ENCODE assay signal across 8 cellular contexts in the genomic region with DNA sequence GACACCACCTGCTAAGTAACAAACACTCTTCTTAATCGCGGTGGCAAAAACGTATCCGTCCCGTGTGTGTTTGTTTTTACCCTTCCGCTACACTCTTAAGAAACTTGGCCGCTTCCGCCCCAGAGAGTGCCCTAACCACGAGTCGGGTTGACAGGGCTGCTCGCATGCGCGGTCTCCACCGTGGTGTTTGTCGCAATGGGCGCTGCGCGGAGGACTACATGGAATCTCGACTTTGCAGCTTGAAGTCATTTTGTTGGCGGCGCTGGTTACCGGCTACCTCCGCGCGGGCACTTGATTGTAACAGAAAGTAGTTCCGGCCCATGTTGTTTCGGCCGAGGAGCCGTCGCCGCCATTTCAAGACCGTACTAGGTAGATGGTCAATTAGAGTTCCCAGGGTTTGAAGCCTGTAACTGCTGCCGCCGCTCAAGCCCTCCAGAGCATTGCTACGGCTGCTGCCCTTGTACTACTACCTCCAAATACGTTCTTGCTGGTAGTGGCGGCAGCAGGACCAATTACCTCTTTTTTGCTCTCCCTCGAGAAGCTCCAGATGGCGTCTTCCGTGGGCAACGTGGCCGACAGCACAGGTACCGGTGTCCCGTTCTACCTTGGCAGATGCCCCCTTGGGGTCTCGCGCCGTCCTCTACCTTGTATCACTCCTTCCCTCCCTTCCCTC. TPM values are rescaled to one million over a fixed set of nuclear protein-coding genes. Genes with fewer than 3 reads are reported as not detected.
A peak's percentile ranks its signal among the peaks of the same experiment; 100 is the strongest.
DNase-seq lines count a peak whose midpoint lies in the region; ATAC-seq and TF ChIP-seq lines count a peak whose summit lies in the region.

Gene OGT (plus strand): TSS at position 352 of the 673 bp plus-strand sequence. CDS start 196 bp downstream, at position 548.

- peak within 1 kb of the TSS; percentile 85 for H3K4me3 ChIP-seq in GM12865 (ENCODE audit: low read depth, low read length)
- peak within 1 kb of the TSS; percentile 47 for H3K4me3 ChIP-seq in ovary
- peak within 1 kb of the TSS; percentile 76 for H3K4me3 ChIP-seq in thymus (ENCODE audit: low read length)

- 25 to 33% (median 25%) methylated on average over 40 to 47 of the region's 47 CpGs for WGBS in ovary, 3 donors
- under 1% methylated on average over 47 of the region's 47 CpGs for WGBS in thymus

- H3K27ac ChIP-seq in ovary (peak within 1 kb of the TSS; percentile 72 to 80), thymus (ENCODE audit: low read depth) (peak within 1 kb of the TSS; percentile 96)

- H3K36me3 ChIP-seq in ovary (no peaks in the 10 kb centered on the region), thymus (ENCODE audit: control insufficient read depth, insufficient read depth) (peaks cover 3% of the 10 kb centered on the region)

- ATAC-seq in HG02759 (IDR thresholded peaks at IDR 0.05; ENCODE audit: unreplicated experiment) (peak; percentile 90), Right ventricle myocardium superior (ENCODE audit: poor library complexity) (peak; percentile 97)

- TF ChIP-seq EP300 in ovary (IDR thresholded peaks at IDR 0.05), result no peak

- H3K4me1 ChIP-seq in ovary (ENCODE audit: insufficient read depth) (no peaks in the 10 kb centered on the region), thymus (ENCODE audit: control insufficient read depth, insufficient read depth, low read length) (no peaks in the 10 kb centered on the region)

- TF ChIP-seq CTCF in GM12865 (IDR thresholded peaks at IDR 0.05; ENCODE audit: insufficient read depth, low read depth, low read length, missing control alignments), result no peak
- TF ChIP-seq CTCF in ovary (IDR thresholded peaks at IDR 0.05), result no peak

- DNase-seq in GM12865 (ENCODE audit: low read depth) (peak; percentile 99), NCI-H1417 treated with DMSO at 0.1 percent for 48 hours (lab: John Stamatoyannopoulos, UW) (peak; percentile 87), SW 1271 (lab: John Stamatoyannopoulos, UW) (peak; percentile 87 to 96), Right ventricle myocardium superior (peak; percentile 97), ovary (peak; percentile 92 to 94 (median 94))
- peak; percentile 76 for DNase-seq in activated naive CD8-positive, alpha-beta T cell treated with anti-CD3 and anti-CD28 coated beads, Interleukin-2, amount 50 U/mL, for 16 hours (ENCODE audit: low read depth, low spot score)

- H3K9me3 ChIP-seq in ovary (peaks cover 0 to 4% of the 10 kb centered on the region in 2 donors), thymus (ENCODE audit: control insufficient read depth) (no peaks in the 10 kb centered on the region)

- H3K27me3 ChIP-seq in ovary, result no peaks in the 10 kb centered on the region
- no peaks in the 10 kb centered on the region for H3K27me3 ChIP-seq in thymus (ENCODE audit: control insufficient read depth, insufficient read depth)

- TF ChIP-seq POLR2A in ovary (IDR thresholded peaks at IDR 0.05), result peak; percentile 50

- intact Hi-C loops in Right ventricle myocardium superior (cut with DNase I), result no loop called here
- intact Hi-C loops in ovary (cut with DNase I), result no loop called here

RNA-seq across cellular contexts. Expression of gene OGT, which starts in this region (rescaled TPM):
- total RNA-seq in Right ventricle myocardium superior (72.7 TPM), ovary (100 to 1,000 TPM in 5 of 7 donors, 10 to 100 TPM in 2; 91.0 to 201 (median 109) TPM)
- polyA plus RNA-seq in ovary (100 to 1,000 TPM in 1 of 2 donors, 10 to 100 TPM in 1; 44.5 to 129 TPM), thymus (168 TPM)

Comparison
In these comparisons a context has a peak if more than half of its experiments do, and no peak if none do; other contexts are left out.
1. Peak in every context shown above with its lines: DNase-seq, ATAC-seq, H3K4me3 ChIP-seq and H3K27ac ChIP-seq.